24 cellular contexts compared by ENCODE assay signal in the genomic region with DNA sequence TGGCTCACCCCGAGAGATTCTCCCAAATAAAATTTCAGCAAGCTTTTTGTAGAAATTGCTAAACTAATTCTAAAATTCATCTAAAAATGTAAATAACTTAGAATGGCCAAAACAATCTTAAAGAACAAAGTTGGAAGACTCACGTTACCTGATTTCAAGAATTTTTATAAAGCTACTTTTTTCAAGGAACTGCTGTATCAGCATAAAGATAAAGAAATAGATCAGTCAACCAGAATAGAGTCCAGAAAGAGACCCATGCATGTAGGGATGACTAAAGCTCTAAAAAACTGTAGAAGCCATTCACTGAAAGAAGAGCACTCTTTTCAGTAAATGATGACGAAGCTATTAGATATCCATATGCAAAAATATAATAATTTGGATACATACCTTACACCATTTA.
DNase-seq lines count a peak whose midpoint lies in the region; ATAC-seq, FAIRE-seq and TF ChIP-seq lines count a peak whose summit lies in the region.
"Had no signal": no experiment of that assay in that cellular context is flagged by ENCODE, and none has a peak within 500 bp of the region (broad histone marks: within the 10 kb centered on the region; RNA-seq: fewer than 3 reads in every experiment).

No MANE protein-coding gene starts in this region.

- TF ChIP-seq RAD21 in HepG2 (CRISPR knock-in tag; IDR thresholded peaks at IDR 0.05), result no peak
- TF ChIP-seq RAD21 in K562 (CRISPR knock-in tag; conservative IDR thresholded peaks at IDR 0.05 in 1 of 2, IDR thresholded peaks at IDR 0.05 in 1 of 2), result no peak

- WGBS in HepG2 (ENCODE audit: low lambda C conversion rate), result 25% methylated on average over 3 of the region's 3 CpGs
- WGBS in right lobe of liver (ENCODE audit: insufficient coverage, low coverage, low lambda C conversion rate, missing lambda C conversion rate), result 47% methylated on average over 3 of the region's 3 CpGs
- WGBS in K562 (ENCODE audit: insufficient coverage, low coverage, missing lambda C conversion rate), result 0% methylated on average over 3 of the region's 3 CpGs

- H3K9ac ChIP-seq in HepG2 (ENCODE audit: insufficient read depth, low read depth, low read length), result no peak overlapping the region
- no peak overlapping the region for H3K9ac ChIP-seq in K562 (ENCODE audit: insufficient read depth in 1 of 2, low read depth in 2 of 2, low read length in 2 of 2)
- H3K9ac ChIP-seq: BLaER1 had no signal

- H3K27ac ChIP-seq in HepG2 (ENCODE audit: extremely low read length, insufficient read depth, low read length), result no peak overlapping the region
- no peak overlapping the region for H3K27ac ChIP-seq in right lobe of liver
- H3K27ac ChIP-seq in PC-9, result no peak overlapping the region
- H3K27ac ChIP-seq in K562 (ENCODE audit: extremely low read depth, low read depth, low read length), result no peak overlapping the region
- no peak overlapping the region for H3K27ac ChIP-seq in RWPE1
- H3K27ac ChIP-seq: 22Rv1, BLaER1 had no signal

- TF ChIP-seq CTCF in HepG2 (CRISPR knock-in tag; IDR thresholded peaks at IDR 0.05) (no peak), right lobe of liver (IDR thresholded peaks at IDR 0.05) (no peak), PC-9 (conservative IDR thresholded peaks at IDR 0.05) (no peak), K562 (IDR thresholded peaks at IDR 0.05 in 2 of 3, conservative IDR thresholded peaks at IDR 0.05 in 1 of 3; ENCODE audit: insufficient read depth in 2 of 3, low read depth in 1 of 3, low read length in 3 of 3) (no peak), GM10266 (IDR thresholded peaks at IDR 0.05; ENCODE audit: control insufficient read depth, insufficient read depth, low read depth, missing control alignments) (no peak), RWPE1 (conservative IDR thresholded peaks at IDR 0.05; ENCODE audit: low read depth) (no peak)

- FAIRE-seq in HepG2 (lab: Jason Lieb, UNC) (no peak), K562 (lab: Jason Lieb, UNC) (no peak), HTR-8/SVneo (lab: Jason Lieb, UNC) (no peak)
- FAIRE-seq: GM12891 had no signal

- POLR2A ChIA-PET in HepG2 (lab: Yijun Ruan, JAX) (no interaction called here), PC-9 (lab: Charles Lee; ENCODE audit: unreplicated experiment) (no interaction called here), K562 (lab: Yijun Ruan, JAX) (no interaction called here), RWPE1 (lab: Yijun Ruan, JAX; ENCODE audit: low non-redundant PET) (no interaction called here)

- in situ Hi-C loops in HepG2 (cut with HindIII; ENCODE audit: extremely low pct_ligation_motif_present, low pct_unique_long_range_greater_than_20kb), result no loop called here
- in situ Hi-C loops in K562 (cut with MboI), result no loop called here

- no peaks in the 10 kb centered on the region for H3F3A ChIP-seq in PC-9 (ENCODE audit: insufficient read depth, low read depth)

- no peak overlapping the region for H3K4me2 ChIP-seq in HepG2 (ENCODE audit: low read depth, low read length)
- H3K4me2 ChIP-seq in PC-9, result peak overlapping the region; percentile 8; the same call in 1 of the 2 replicates
- H3K4me2 ChIP-seq in K562 (ENCODE audit: insufficient read depth, low read length), result no peak overlapping the region
- H3K4me2 ChIP-seq: BLaER1 had no signal

- H2AFZ ChIP-seq in HepG2 (ENCODE audit: low read length) (no peak overlapping the region), PC-9 (no peak overlapping the region), K562 (ENCODE audit: low read depth, low read length) (no peak overlapping the region)

- intact Hi-C loops in HepG2 (cut with micrococcal nuclease; ENCODE audit: unreplicated experiment) (no loop called here), right lobe of liver (cut with DNase I) (no loop called here), PC-9 (cut with micrococcal nuclease; ENCODE audit: unreplicated experiment) (no loop called here), K562 (cut with micrococcal nuclease) (no loop called here)

- ATAC-seq in HepG2 (no peak), right lobe of liver (no peak), K562 (no peak)

- H3K9me1 ChIP-seq in K562 (ENCODE audit: control insufficient read depth, insufficient read depth, low read length), result no peaks in the 10 kb centered on the region

- H3K9me3 ChIP-seq in HepG2 (ENCODE audit: low read length), result no peaks in the 10 kb centered on the region
- no peaks in the 10 kb centered on the region for H3K9me3 ChIP-seq in right lobe of liver
- no peaks in the 10 kb centered on the region for H3K9me3 ChIP-seq in PC-9 (ENCODE audit: insufficient read depth, low read depth)
- no peaks in the 10 kb centered on the region for H3K9me3 ChIP-seq in K562 (replicated peaks; ENCODE audit: control insufficient read depth, insufficient read depth, low read depth, low read length)
- H3K9me3 ChIP-seq: BE2C, BLaER1 had no signal

- CTCF ChIA-PET in HepG2 (lab: Yijun Ruan, JAX; ENCODE audit: low intra/inter-chr PET ratio, low total read pairs), result no interaction called here
- CTCF ChIA-PET in PC-9 (lab: Charles Lee), result no interaction called here
- CTCF ChIA-PET in K562 (lab: Yijun Ruan, JAX; ENCODE audit: low intra/inter-chr PET ratio), result no interaction called here
- CTCF ChIA-PET in RWPE1 (lab: Yijun Ruan, JAX), result interaction anchor here (0.6 kb wide), 1 partner anchor 609 kb away, joined by 3 read pairs; no protein-coding TSS in a partner anchor

- BruUV-seq in HepG2 (replicated peaks; lab: Mats Ljungman, UMichigan), result no TSS peak
- BruUV-seq in PC-9 (replicated peaks; lab: Mats Ljungman, UMichigan), result no TSS peak
- no TSS peak for BruUV-seq in K562 (replicated peaks; lab: Mats Ljungman, UMichigan)

- no peak for DNase-seq in HepG2 (ENCODE audit: low spot score)
- DNase-seq in right lobe of liver, result no peak
- no peak for DNase-seq in PC-9
- no peak for DNase-seq in K562 (ENCODE audit: extremely low read depth in 1 of 4, low spot score in 3 of 4)
- no peak for DNase-seq in HTR-8/SVneo (ENCODE audit: insufficient read length, low spot score)
- no peak for DNase-seq in GM10266 (ENCODE audit: extremely low spot score)
- DNase-seq in RWPE1 (ENCODE audit: low spot score), result no peak
- DNase-seq: ACHN; BE2C; C1 segment of cervical spinal cord; CD4-positive, alpha-beta memory T cell; CD4-positive, CD25-positive, alpha-beta regulatory T cell; CD8-positive, alpha-beta memory T cell; COR-L47; DMS 273 treated with DMSO at 0.1 percent for 48 hours; DMS153; DMS53; DMS79; DND-41; EL; GDM1 had no signal

- H3K36me3 ChIP-seq in HepG2 (replicated peaks in 1 of 2; ENCODE audit: control insufficient read depth in 1 of 2, insufficient read depth in 2 of 2, low read length in 2 of 2), result no peaks in the 10 kb centered on the region
- H3K36me3 ChIP-seq in right lobe of liver, result no peaks in the 10 kb centered on the region
- no peaks in the 10 kb centered on the region for H3K36me3 ChIP-seq in PC-9 (ENCODE audit: low read depth)
- H3K36me3 ChIP-seq in K562 (ENCODE audit: control insufficient read depth, insufficient read depth, low read length), result no peaks in the 10 kb centered on the region
- H3K36me3 ChIP-seq: BE2C, BLaER1 had no signal

- H3K27me3 ChIP-seq in HepG2 (ENCODE audit: control insufficient read depth in 1 of 2, insufficient read depth in 2 of 2, low read length in 2 of 2) (no peaks in the 10 kb centered on the region), right lobe of liver (peaks cover 0 to 3% of the 10 kb centered on the region in 2 donors), PC-9 (ENCODE audit: insufficient read depth, low read depth) (no peaks in the 10 kb centered on the region), K562 (ENCODE audit: control insufficient read depth in 2 of 2, insufficient read depth in 2 of 2, low read length in 2 of 2) (no peaks in the 10 kb centered on the region)
- H3K27me3 ChIP-seq: BE2C, BLaER1 had no signal

- H3K4me3 ChIP-seq in HepG2 (replicated peaks in 1 of 3; ENCODE audit: insufficient read depth in 1 of 3, low read depth in 2 of 3, low read length in 3 of 3) (no peak overlapping the region), right lobe of liver (no peak overlapping the region), PC-9 (no peak overlapping the region), K562 (no peak overlapping the region)
- H3K4me3 ChIP-seq: BLaER1 had no signal

- no peaks in the 10 kb centered on the region for H3K9me2 ChIP-seq in PC-9 (ENCODE audit: insufficient read depth)

- TF ChIP-seq POLR2A in HepG2 (IDR thresholded peaks at IDR 0.05; ENCODE audit: insufficient read depth in 1 of 2, low read depth in 2 of 2, low read length in 2 of 2), result no peak
- no peak for TF ChIP-seq POLR2A in right lobe of liver (IDR thresholded peaks at IDR 0.05)
- no peak for TF ChIP-seq POLR2A in K562 (conservative IDR thresholded peaks at IDR 0.05)

- H3K4me1 ChIP-seq in HepG2 (ENCODE audit: insufficient read depth, low read length) (no peaks in the 10 kb centered on the region), right lobe of liver (no peaks in the 10 kb centered on the region), PC-9 (replicated peaks; ENCODE audit: insufficient read depth) (no peaks in the 10 kb centered on the region), K562 (replicated peaks in 1 of 2; ENCODE audit: control insufficient read depth in 2 of 2, insufficient read depth in 2 of 2, low read length in 2 of 2) (no peaks in the 10 kb centered on the region)
- H3K4me1 ChIP-seq: BLaER1 had no signal

- H4K20me1 ChIP-seq in HepG2 (ENCODE audit: insufficient read depth, low read length), result no peaks in the 10 kb centered on the region
- no peaks in the 10 kb centered on the region for H4K20me1 ChIP-seq in PC-9 (ENCODE audit: insufficient read depth)
- H4K20me1 ChIP-seq in K562 (replicated peaks; ENCODE audit: control insufficient read depth, insufficient read depth, low read length), result no peaks in the 10 kb centered on the region
- H4K20me1 ChIP-seq: BLaER1 had no signal

- TF ChIP-seq EP300 in HepG2 (IDR thresholded peaks at IDR 0.05; ENCODE audit: low read depth in 2 of 2, low read length in 2 of 2) (no peak), HepG2 (CRISPR knock-in tag; IDR thresholded peaks at IDR 0.05; ENCODE audit: borderline replicate concordance) (no peak), K562 (IDR thresholded peaks at IDR 0.05; ENCODE audit: low read length) (no peak)

- H3K79me2 ChIP-seq in HepG2 (ENCODE audit: insufficient read depth, low read length) (no peaks in the 10 kb centered on the region), PC-9 (ENCODE audit: low read depth) (no peaks in the 10 kb centered on the region), K562 (ENCODE audit: control insufficient read depth, insufficient read depth, low read length) (no peaks in the 10 kb centered on the region)

TF ChIP-seq in HepG2, 621 proteins besides CTCF, POLR2A, EP300 and RAD21:
- TF ChIP-seq MAFF (IDR thresholded peaks at IDR 0.05; ENCODE audit: low read depth, low read length) (peak; percentile 96), MYNN (CRISPR knock-in tag; IDR thresholded peaks at IDR 0.05; ENCODE audit: low read depth) (no peak), MAFK (conservative IDR thresholded peaks at IDR 0.05 in 1 of 2, IDR thresholded peaks at IDR 0.05 in 1 of 2; ENCODE audit: low read length in 2 of 2) (peak; percentile 93 to 98)

TF ChIP-seq in K562, 482 proteins besides CTCF, POLR2A, EP300 and RAD21 (continues in another document):
- TF ChIP-seq MIER1 (IDR thresholded peaks at IDR 0.05; ENCODE audit: low read depth) (no peak), MAFG (tag; conservative IDR thresholded peaks at IDR 0.05) (peak; percentile 44; the same call in 1 of the 2 replicates), POLR2AphosphoS5 (IDR thresholded peaks at IDR 0.05; ENCODE audit: control insufficient read depth, insufficient read depth, low read depth, low read length) (no peak), ZNF780A (CRISPR knock-in tag; IDR thresholded peaks at IDR 0.05) (no peak), ZNF764 (CRISPR knock-in tag; IDR thresholded peaks at IDR 0.05; ENCODE audit: low read depth) (no peak)

Comparison
In these comparisons a context has a peak if more than half of its experiments do, and no peak if none do; other contexts are left out.
1. Of the 241 proteins assayed by ChIP-seq in both HepG2 and K562: peak only in HepG2: none; only in K562: MAFG; in both: MAFF and MAFK; in neither: 238.